In the genomic region with DNA sequence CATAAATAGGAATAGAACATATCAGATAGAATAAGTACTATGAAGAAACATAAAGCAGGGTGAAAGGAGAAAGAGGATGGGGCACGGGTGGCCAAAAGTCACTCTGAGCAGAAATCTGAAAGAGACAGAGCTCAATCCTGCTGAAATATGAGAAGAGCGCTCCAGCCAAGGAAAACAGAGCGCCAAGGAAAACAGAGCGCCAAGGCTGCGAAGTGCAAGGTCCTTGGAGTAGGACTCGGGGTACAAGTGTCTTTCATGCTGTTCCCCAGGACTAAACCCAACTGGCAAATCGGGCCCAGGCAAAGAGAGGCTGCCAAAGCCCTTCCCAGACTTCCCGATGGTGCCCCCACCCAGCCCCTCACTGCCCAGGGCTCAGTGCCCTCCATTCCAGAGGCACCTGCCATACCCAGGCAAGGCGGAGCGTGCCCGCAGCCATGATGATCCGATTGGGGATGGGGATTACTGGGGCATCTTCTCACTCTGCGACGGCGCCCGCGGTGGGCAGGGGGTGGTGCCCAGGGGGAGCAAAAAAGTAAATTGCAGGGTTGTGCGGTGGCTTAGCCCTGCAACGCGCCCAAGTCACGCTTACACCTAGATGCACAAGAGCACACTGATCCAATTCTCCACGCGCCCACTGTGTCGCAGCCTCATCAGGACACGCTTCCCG, we compare ENCODE assay signal across 1 cellular context.
TF ChIP-seq lines count a peak whose summit lies in the region.

No MANE protein-coding gene starts in this region.

TF ChIP-seq in IMR-90, 13 proteins besides CTCF, POLR2A, EP300 and RAD21 (continued from another document):
- no peak for TF ChIP-seq BHLHE40 (IDR thresholded peaks at IDR 0.05; ENCODE audit: low read depth, low read length)
- TF ChIP-seq NFE2L2 (IDR thresholded peaks at IDR 0.05; ENCODE audit: low read depth, low read length) = no peak
- TF ChIP-seq, protein P1, sequence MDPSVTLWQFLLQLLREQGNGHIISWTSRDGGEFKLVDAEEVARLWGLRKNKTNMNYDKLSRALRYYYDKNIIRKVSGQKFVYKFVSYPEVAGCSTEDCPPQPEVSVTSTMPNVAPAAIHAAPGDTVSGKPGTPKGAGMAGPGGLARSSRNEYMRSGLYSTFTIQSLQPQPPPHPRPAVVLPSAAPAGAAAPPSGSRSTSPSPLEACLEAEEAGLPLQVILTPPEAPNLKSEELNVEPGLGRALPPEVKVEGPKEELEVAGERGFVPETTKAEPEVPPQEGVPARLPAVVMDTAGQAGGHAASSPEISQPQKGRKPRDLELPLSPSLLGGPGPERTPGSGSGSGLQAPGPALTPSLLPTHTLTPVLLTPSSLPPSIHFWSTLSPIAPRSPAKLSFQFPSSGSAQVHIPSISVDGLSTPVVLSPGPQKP (IDR thresholded peaks at IDR 0.05; ENCODE audit: borderline replicate concordance, low read depth, low read length) = no peak
- TF ChIP-seq CEBPB (IDR thresholded peaks at IDR 0.05; ENCODE audit: low read depth, low read length) = no peak
